In the genomic region with DNA sequence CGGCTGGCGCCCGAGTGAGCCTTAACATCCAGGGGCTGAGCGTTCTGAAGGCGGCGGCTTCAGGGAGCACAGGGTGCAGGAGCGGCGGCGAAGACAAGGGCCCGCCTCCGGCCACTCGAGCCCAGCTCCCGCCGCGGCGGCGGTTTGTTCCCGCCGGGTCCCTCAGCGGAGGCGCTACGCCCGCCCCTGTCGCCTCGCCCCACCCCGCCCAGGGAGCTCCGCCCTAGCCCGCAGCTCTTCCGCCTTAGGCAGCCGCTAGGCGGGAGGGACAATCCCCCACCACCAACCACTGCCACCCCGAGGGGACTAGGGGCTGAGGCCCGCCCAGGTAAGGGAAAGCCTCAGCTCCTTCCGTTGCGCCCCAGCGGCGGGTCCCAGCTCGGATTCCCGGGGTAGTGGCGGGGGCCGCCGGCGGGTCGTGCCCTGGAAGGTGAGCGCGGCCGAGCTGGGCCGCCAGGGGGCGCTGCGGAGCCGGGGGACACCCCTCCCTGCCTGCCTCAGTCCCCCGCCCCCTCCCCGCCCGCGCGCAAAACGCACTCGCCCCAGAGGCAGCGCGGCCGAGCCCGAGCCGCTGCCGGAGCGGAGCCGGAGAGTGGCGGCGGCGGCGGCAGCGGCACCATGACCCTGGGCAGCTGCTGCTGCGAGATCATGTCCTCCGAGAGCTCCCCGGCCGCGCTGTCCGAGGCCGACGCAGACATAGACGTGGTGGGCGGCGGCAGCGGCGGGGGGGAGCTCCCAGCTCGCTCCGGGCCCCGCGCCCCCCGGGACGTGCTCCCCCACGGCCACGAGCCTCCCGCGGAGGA, we compare ENCODE assay signal across 1 cellular context.
TF ChIP-seq lines count a peak whose summit lies in the region.

Gene FOXD2, plus strand, starts transcription at position 527 of the 803 bp plus-strand sequence. Its CDS starts 92 bp downstream, at position 619.

TF ChIP-seq in IMR-90, 13 proteins besides CTCF, POLR2A, EP300 and RAD21:
- TF ChIP-seq CHD1 (IDR thresholded peaks at IDR 0.05; ENCODE audit: low read depth, low read length) (no peak), RCOR1 (IDR thresholded peaks at IDR 0.05; ENCODE audit: insufficient replicate concordance, low read length) (no peak), SMC3 (IDR thresholded peaks at IDR 0.05; ENCODE audit: low read depth, low read length) (peak; percentile 27), MAZ (IDR thresholded peaks at IDR 0.05; ENCODE audit: borderline replicate concordance, low read depth, low read length) (peak; percentile 89; the same call in 1 of the 2 replicates), NFE2L2 (IDR thresholded peaks at IDR 0.05; ENCODE audit: low read depth, low read length) (no peak), BHLHE40 (IDR thresholded peaks at IDR 0.05; ENCODE audit: low read depth, low read length) (no peak), RFX5 (IDR thresholded peaks at IDR 0.05; ENCODE audit: low read depth, low read length) (no peak), MAFK (IDR thresholded peaks at IDR 0.05; ENCODE audit: low read depth, low read length) (no peak), CEBPB (IDR thresholded peaks at IDR 0.05; ENCODE audit: low read depth, low read length) (no peak), FOS (IDR thresholded peaks at IDR 0.05; ENCODE audit: low read depth, low read length) (no peak), MXI1 (IDR thresholded peaks at IDR 0.05; ENCODE audit: borderline replicate concordance, low read depth, low read length) (no peak)
- TF ChIP-seq, protein P1, sequence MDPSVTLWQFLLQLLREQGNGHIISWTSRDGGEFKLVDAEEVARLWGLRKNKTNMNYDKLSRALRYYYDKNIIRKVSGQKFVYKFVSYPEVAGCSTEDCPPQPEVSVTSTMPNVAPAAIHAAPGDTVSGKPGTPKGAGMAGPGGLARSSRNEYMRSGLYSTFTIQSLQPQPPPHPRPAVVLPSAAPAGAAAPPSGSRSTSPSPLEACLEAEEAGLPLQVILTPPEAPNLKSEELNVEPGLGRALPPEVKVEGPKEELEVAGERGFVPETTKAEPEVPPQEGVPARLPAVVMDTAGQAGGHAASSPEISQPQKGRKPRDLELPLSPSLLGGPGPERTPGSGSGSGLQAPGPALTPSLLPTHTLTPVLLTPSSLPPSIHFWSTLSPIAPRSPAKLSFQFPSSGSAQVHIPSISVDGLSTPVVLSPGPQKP (IDR thresholded peaks at IDR 0.05; ENCODE audit: borderline replicate concordance, low read depth, low read length): no peak
- TF ChIP-seq, protein P2, sequence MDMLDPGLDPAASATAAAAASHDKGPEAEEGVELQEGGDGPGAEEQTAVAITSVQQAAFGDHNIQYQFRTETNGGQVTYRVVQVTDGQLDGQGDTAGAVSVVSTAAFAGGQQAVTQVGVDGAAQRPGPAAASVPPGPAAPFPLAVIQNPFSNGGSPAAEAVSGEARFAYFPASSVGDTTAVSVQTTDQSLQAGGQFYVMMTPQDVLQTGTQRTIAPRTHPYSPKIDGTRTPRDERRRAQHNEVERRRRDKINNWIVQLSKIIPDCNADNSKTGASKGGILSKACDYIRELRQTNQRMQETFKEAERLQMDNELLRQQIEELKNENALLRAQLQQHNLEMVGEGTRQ (IDR thresholded peaks at IDR 0.05; ENCODE audit: low read depth, low read length): no peak
